ENCODE assay signal across 8 cellular contexts in the genomic region with DNA sequence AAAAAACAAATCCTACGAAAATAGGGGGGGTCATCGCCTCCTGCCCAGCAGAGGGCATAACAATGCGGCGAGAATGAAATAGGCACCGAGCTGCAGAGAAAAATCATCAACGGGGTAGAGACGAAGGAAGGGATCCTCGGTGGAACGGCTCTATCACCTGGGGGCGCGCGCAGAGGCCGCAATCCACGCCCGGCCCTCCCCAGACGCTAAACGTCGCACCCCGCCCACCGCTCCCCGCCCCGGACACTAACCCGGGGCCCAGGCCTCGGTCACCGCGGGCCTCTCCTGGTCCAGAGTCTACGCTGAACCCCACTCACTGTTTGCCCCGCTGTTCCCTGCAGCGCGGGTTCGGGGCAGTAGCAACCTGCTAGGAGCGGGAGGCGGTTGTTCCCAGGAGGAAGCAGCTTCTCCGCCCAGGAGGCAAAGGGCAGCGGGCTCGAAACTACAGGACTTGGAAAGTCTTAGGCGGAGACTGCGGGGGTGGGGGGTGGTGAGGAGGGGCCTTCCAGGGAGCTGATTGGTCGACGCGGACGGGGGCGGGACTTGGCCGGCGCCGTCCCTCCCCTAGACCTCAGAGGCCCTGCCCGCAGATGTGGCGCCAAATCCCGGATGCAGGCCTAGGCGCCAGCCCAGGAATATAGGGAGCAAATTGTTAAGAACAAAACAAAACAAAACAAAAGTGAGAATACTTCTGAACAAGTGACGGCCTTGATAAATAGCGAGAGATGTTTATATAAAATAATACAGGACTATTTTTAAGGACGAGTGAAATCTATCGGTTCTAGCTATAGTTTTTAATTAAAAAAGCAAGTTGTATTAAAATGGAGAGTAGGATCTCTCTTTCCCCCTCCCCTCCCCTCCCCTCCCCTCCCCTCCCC.
DNase-seq lines count a peak whose midpoint lies in the region; ATAC-seq and TF ChIP-seq lines count a peak whose summit lies in the region.

TSS of gene TCAF1 (minus strand) at position 467 of the 878 bp plus-strand sequence. CDS start 25,568 bp downstream, outside the sequence.

- H3K4me3 ChIP-seq in RWPE2 (ENCODE audit: severe bottlenecking) (peak within 1 kb of the TSS; percentile 64), fibroblast of pulmonary artery (replicated peaks; ENCODE audit: low read depth, low read length) (peak within 1 kb of the TSS; percentile 81)

- peak; percentile 92 for ATAC-seq in RWPE2 (ENCODE audit: low read depth)
- ATAC-seq in stimulated activated naive CD8-positive, alpha-beta T cell treated with anti-CD3 and anti-CD28 coated beads, Interleukin-15, amount 100 ng/mL, for 72 hours = peak; percentile 91

- DNase-seq in ELR (ENCODE audit: low read depth) (peak; percentile 93), GOT3 (lab: John Stamatoyannopoulos, UW) (peak; percentile 70), RWPE2 (ENCODE audit: low spot score) (peak; percentile 94), fibroblast of pulmonary artery (ENCODE audit: low read depth) (peak; percentile 95), nephron progenitor cell (peak; percentile 96)
- DNase-seq in activated effector memory CD4-positive, alpha-beta T cell treated with Interleukin-2 at 50 U/mL for 16 hours = peak; percentile 84
- DNase-seq in stimulated activated naive CD8-positive, alpha-beta T cell treated with anti-CD3 and anti-CD28 coated beads, Interleukin-15, amount 100 ng/mL, for 72 hours = peak; percentile 82 to 87

- peaks cover 5% of the 10 kb centered on the region for H3K27me3 Mint-ChIP-seq in nephron progenitor cell (ENCODE audit: low read depth, poor library complexity)
- H3K27me3 Mint-ChIP-seq in stimulated activated naive CD8-positive, alpha-beta T cell treated with anti-CD3 and anti-CD28 coated beads, Interleukin-15, amount 100 ng/mL, for 72 hours = no peaks in the 10 kb centered on the region

- no peaks in the 10 kb centered on the region for H3K36me3 ChIP-seq in RWPE2 (ENCODE audit: low read depth)

- H3K27me3 ChIP-seq in RWPE2 (ENCODE audit: insufficient read depth, poor library complexity, severe bottlenecking) = no peaks in the 10 kb centered on the region

- no peaks in the 10 kb centered on the region for H3K9me3 ChIP-seq in RWPE2 (ENCODE audit: severe bottlenecking)

- peaks cover 51% of the 10 kb centered on the region for H3K4me1 Mint-ChIP-seq in nephron progenitor cell
- peaks cover 54% of the 10 kb centered on the region for H3K4me1 Mint-ChIP-seq in stimulated activated naive CD8-positive, alpha-beta T cell treated with anti-CD3 and anti-CD28 coated beads, Interleukin-15, amount 100 ng/mL, for 72 hours

- H3K4me1 ChIP-seq in RWPE2 (ENCODE audit: insufficient read depth, poor library complexity, severe bottlenecking) = peaks cover 14% of the 10 kb centered on the region

- TF ChIP-seq CTCF in LNCAP (IDR thresholded peaks at IDR 0.05) (peak; percentile 56; the same call in 1 of the 2 replicates), RWPE2 (IDR thresholded peaks at IDR 0.05; ENCODE audit: poor library complexity, severe bottlenecking) (peak; percentile 61), fibroblast of pulmonary artery (IDR thresholded peaks at IDR 0.05; ENCODE audit: low read length, missing control alignments) (peak; percentile 45), nephron progenitor cell (IDR thresholded peaks at IDR 0.05) (no peak)

- H3K27ac ChIP-seq in RWPE2 (ENCODE audit: poor library complexity, severe bottlenecking) = peak within 1 kb of the TSS; percentile 77

- peak within 1 kb of the TSS; percentile 97 for H3K27ac Mint-ChIP-seq in nephron progenitor cell
- peak within 1 kb of the TSS; percentile 96 to 97 for H3K27ac Mint-ChIP-seq in stimulated activated naive CD8-positive, alpha-beta T cell treated with anti-CD3 and anti-CD28 coated beads, Interleukin-15, amount 100 ng/mL, for 72 hours

- H3K36me3 Mint-ChIP-seq in nephron progenitor cell (ENCODE audit: low read depth) = peaks cover 24% of the 10 kb centered on the region

- peak within 1 kb of the TSS; percentile 99 for H3K4me3 Mint-ChIP-seq in nephron progenitor cell
- H3K4me3 Mint-ChIP-seq in stimulated activated naive CD8-positive, alpha-beta T cell treated with anti-CD3 and anti-CD28 coated beads, Interleukin-15, amount 100 ng/mL, for 72 hours = peak within 1 kb of the TSS; percentile 92 to 96

- peaks cover 10% of the 10 kb centered on the region for H3K9me3 Mint-ChIP-seq in nephron progenitor cell
- no peaks in the 10 kb centered on the region for H3K9me3 Mint-ChIP-seq in stimulated activated naive CD8-positive, alpha-beta T cell treated with anti-CD3 and anti-CD28 coated beads, Interleukin-15, amount 100 ng/mL, for 72 hours

Comparison
In these comparisons a context has a peak if more than half of its experiments do, and no peak if none do; other contexts are left out.
1. Peak in every context shown above with its lines: DNase-seq, ATAC-seq, H3K4me3 ChIP-seq and H3K27ac ChIP-seq.